In genomic region chr6:133033263-133033662, GRCh38 we compare ENCODE assay signal across 28 cellular contexts.
DNase-seq lines count a peak whose midpoint lies in the region; ATAC-seq, FAIRE-seq and TF ChIP-seq lines count a peak whose summit lies in the region.
"Had no signal": no experiment of that assay in that cellular context is flagged by ENCODE, and none has a peak within 500 bp of the region (broad histone marks: within the 10 kb centered on the region; RNA-seq: fewer than 3 reads in every experiment).

No MANE protein-coding gene starts in this region.

- no peak for TF ChIP-seq EP300 in HepG2 (IDR thresholded peaks at IDR 0.05; ENCODE audit: low read depth in 2 of 2, low read length in 2 of 2)
- no peak for TF ChIP-seq EP300 in HepG2 (CRISPR knock-in tag; IDR thresholded peaks at IDR 0.05; ENCODE audit: borderline replicate concordance)

- TF ChIP-seq POLR2A in HepG2 (IDR thresholded peaks at IDR 0.05; ENCODE audit: insufficient read depth in 1 of 2, low read depth in 2 of 2, low read length in 2 of 2) (no peak), right lobe of liver (IDR thresholded peaks at IDR 0.05) (no peak)

- H3K27me3 ChIP-seq in HepG2 (ENCODE audit: control insufficient read depth in 1 of 2, insufficient read depth in 2 of 2, low read length in 2 of 2) (no peaks in the 10 kb centered on the region), right lobe of liver (no peaks in the 10 kb centered on the region), astrocyte (ENCODE audit: insufficient read depth, low read length) (no peaks in the 10 kb centered on the region)
- H3K27me3 ChIP-seq: BLaER1 treated with 17β-estradiol and CSF1 and Interleukin-3, amounts not matched to agents 10 nM and 100 nM; SJCRH30 had no signal

- H3K9ac ChIP-seq in HepG2 (ENCODE audit: insufficient read depth, low read depth, low read length) (no peak overlapping the region), astrocyte (ENCODE audit: low read length) (no peak overlapping the region)
- H3K9ac ChIP-seq: BLaER1 treated with 17β-estradiol and CSF1 and Interleukin-3, amounts not matched to agents 10 nM and 100 nM; KMS-11 had no signal

- no peak overlapping the region for H2AFZ ChIP-seq in HepG2 (ENCODE audit: low read length)
- H2AFZ ChIP-seq in astrocyte (ENCODE audit: low read depth, low read length), result no peak overlapping the region
- H2AFZ ChIP-seq: GM23338 had no signal

- ATAC-seq in HepG2 (no peak), right lobe of liver (no peak)
- ATAC-seq in stimulated activated effector memory CD8-positive, alpha-beta T cell treated with anti-CD3 and anti-CD28 coated beads, Interleukin-12 subunit alpha, Interleukin-12 subunit beta, amount 100 ng/mL, for 72 hours, result peak; percentile 11
- ATAC-seq: A549; CD8-positive, alpha-beta T cell; GM23338; PC-3; Right ventricle myocardium inferior; SK-N-SH treated with all-trans-retinoic acid at 6 μM for 48 hours had no signal

- TF ChIP-seq CTCF in HepG2 (CRISPR knock-in tag; IDR thresholded peaks at IDR 0.05), result no peak
- TF ChIP-seq CTCF in right lobe of liver (IDR thresholded peaks at IDR 0.05), result no peak
- no peak for TF ChIP-seq CTCF in astrocyte (IDR thresholded peaks at IDR 0.05; ENCODE audit: insufficient read depth, low read depth, low read length)
- no peak for TF ChIP-seq CTCF in type B pancreatic cell (conservative IDR thresholded peaks at IDR 0.05)

- CTCF ChIA-PET in HepG2 (lab: Yijun Ruan, JAX; ENCODE audit: low intra/inter-chr PET ratio, low total read pairs), result no interaction called here

- no peak overlapping the region for H3K27ac Mint-ChIP-seq in astrocyte (ENCODE audit: unreplicated experiment)
- no peak overlapping the region for H3K27ac Mint-ChIP-seq in stimulated activated effector memory CD8-positive, alpha-beta T cell treated with anti-CD3 and anti-CD28 coated beads, Interleukin-12 subunit alpha, Interleukin-12 subunit beta, amount 100 ng/mL, for 72 hours
- H3K27ac Mint-ChIP-seq in type B pancreatic cell, result no peak overlapping the region
- H3K27ac Mint-ChIP-seq: CD8-positive, alpha-beta T cell; GM23338; H9; IgD-negative memory B cell had no signal

- 98% methylated on average over 4 of the region's 4 CpGs for WGBS in HepG2 (ENCODE audit: low lambda C conversion rate)
- WGBS in right lobe of liver (ENCODE audit: insufficient coverage, low coverage, low lambda C conversion rate, missing lambda C conversion rate), result 72% methylated on average over 4 of the region's 4 CpGs

- intact Hi-C loops in HepG2 (cut with micrococcal nuclease; ENCODE audit: unreplicated experiment) (no loop called here), right lobe of liver (cut with DNase I) (no loop called here)

- BruUV-seq in HepG2 (replicated peaks; lab: Mats Ljungman, UMichigan), result no TSS peak

- H3K27ac ChIP-seq in HepG2 (ENCODE audit: extremely low read length, insufficient read depth, low read length), result peak overlapping the region; percentile 77
- no peak overlapping the region for H3K27ac ChIP-seq in right lobe of liver
- H3K27ac ChIP-seq in astrocyte (ENCODE audit: low read depth, low read length), result no peak overlapping the region
- H3K27ac ChIP-seq: BLaER1 treated with 17β-estradiol and CSF1 and Interleukin-3, amounts not matched to agents 10 nM and 100 nM; KMS-11; SJCRH30 had no signal

- FAIRE-seq in HepG2 (lab: Jason Lieb, UNC) (no peak), astrocyte (lab: Jason Lieb, UNC) (no peak)
- FAIRE-seq: A549, G401.6 had no signal

- peaks cover 3% of the 10 kb centered on the region for H3K4me1 Mint-ChIP-seq in astrocyte (ENCODE audit: low read depth, unreplicated experiment)
- H3K4me1 Mint-ChIP-seq in stimulated activated effector memory CD8-positive, alpha-beta T cell treated with anti-CD3 and anti-CD28 coated beads, Interleukin-12 subunit alpha, Interleukin-12 subunit beta, amount 100 ng/mL, for 72 hours, result no peaks in the 10 kb centered on the region
- H3K4me1 Mint-ChIP-seq in type B pancreatic cell (ENCODE audit: unreplicated experiment), result peaks cover 8% of the 10 kb centered on the region
- H3K4me1 Mint-ChIP-seq: GM23338, H9, IgD-negative memory B cell had no signal

- POLR2A ChIA-PET in HepG2 (lab: Yijun Ruan, JAX), result interaction anchor here (0.8 to 1.4 kb wide), 2 partner anchors 12 to 69 kb away, joined by 3 read pairs; no protein-coding TSS in a partner anchor

- in situ Hi-C loops in HepG2 (cut with HindIII; ENCODE audit: extremely low pct_ligation_motif_present, low pct_unique_long_range_greater_than_20kb), result no loop called here

- H3K4me1 ChIP-seq in HepG2 (ENCODE audit: insufficient read depth, low read length), result peaks cover 37% of the 10 kb centered on the region
- H3K4me1 ChIP-seq in right lobe of liver, result no peaks in the 10 kb centered on the region
- H3K4me1 ChIP-seq in astrocyte (ENCODE audit: insufficient read depth, low read length), result no peaks in the 10 kb centered on the region
- H3K4me1 ChIP-seq: BLaER1 treated with 17β-estradiol and CSF1 and Interleukin-3, amounts not matched to agents 10 nM and 100 nM; Caco-2; SJCRH30 had no signal

- no peaks in the 10 kb centered on the region for H3K9me3 Mint-ChIP-seq in astrocyte (ENCODE audit: unreplicated experiment)
- peaks cover 3% of the 10 kb centered on the region for H3K9me3 Mint-ChIP-seq in stimulated activated effector memory CD8-positive, alpha-beta T cell treated with anti-CD3 and anti-CD28 coated beads, Interleukin-12 subunit alpha, Interleukin-12 subunit beta, amount 100 ng/mL, for 72 hours
- no peaks in the 10 kb centered on the region for H3K9me3 Mint-ChIP-seq in type B pancreatic cell
- H3K9me3 Mint-ChIP-seq: GM23338, H9, IgD-negative memory B cell had no signal

- H3K36me3 Mint-ChIP-seq in astrocyte (ENCODE audit: low read depth, unreplicated experiment) (no peaks in the 10 kb centered on the region), type B pancreatic cell (no peaks in the 10 kb centered on the region)
- no peaks in the 10 kb centered on the region for H3K36me3 Mint-ChIP-seq in stimulated activated effector memory CD8-positive, alpha-beta T cell treated with anti-CD3 and anti-CD28 coated beads, Interleukin-12 subunit alpha, Interleukin-12 subunit beta, amount 100 ng/mL, for 72 hours
- H3K36me3 Mint-ChIP-seq: CD8-positive, alpha-beta T cell; IgD-negative memory B cell had no signal

- DNase-seq in HepG2 (ENCODE audit: low spot score) (no peak), right lobe of liver (no peak), astrocyte (ENCODE audit: low read depth) (peak; percentile 38), iris pigment epithelial cell (ENCODE audit: low read depth) (peak; percentile 23), inferior parietal cortex (ENCODE audit: extremely low spot score) (no peak), type B pancreatic cell (ENCODE audit: extremely low spot score, unreplicated experiment) (no peak)
- no peak for DNase-seq in stimulated activated effector memory CD8-positive, alpha-beta T cell treated with anti-CD3 and anti-CD28 coated beads, Interleukin-12 subunit alpha, Interleukin-12 subunit beta, amount 100 ng/mL, for 72 hours (ENCODE audit: low spot score in 2 of 2)
- DNase-seq in stimulated activated CD4-positive, alpha-beta T cell treated with anti-CD3 and anti-CD28 coated beads, Interleukin-12 subunit alpha, Interleukin-12 subunit beta, amount 100 ng/mL, for 4 hours, result no peak
- DNase-seq: AML-193; Caco-2; CD8-positive, alpha-beta T cell; H9; NCI-H1092 treated with DMSO at 0.1 percent for 48 hours; NCI-H1436; NCI-H1930; NCI-H2107; NCI-H524 treated with DMSO at 0.1 percent for 48 hours; NCI-H774; PC-3; SJCRH30 had no signal

- H3K9me3 ChIP-seq in HepG2 (ENCODE audit: low read length), result no peaks in the 10 kb centered on the region
- H3K9me3 ChIP-seq in right lobe of liver, result no peaks in the 10 kb centered on the region
- no peaks in the 10 kb centered on the region for H3K9me3 ChIP-seq in astrocyte (ENCODE audit: insufficient read depth, low read depth, low read length)
- H3K9me3 ChIP-seq: A549; BLaER1 treated with 17β-estradiol and CSF1 and Interleukin-3, amounts not matched to agents 10 nM and 100 nM; Caco-2; SJCRH30 had no signal

- H3K36me3 ChIP-seq in HepG2 (replicated peaks in 1 of 2; ENCODE audit: control insufficient read depth in 1 of 2, insufficient read depth in 2 of 2, low read length in 2 of 2) (no peaks in the 10 kb centered on the region), right lobe of liver (no peaks in the 10 kb centered on the region), astrocyte (ENCODE audit: insufficient read depth, low read length) (no peaks in the 10 kb centered on the region)
- H3K36me3 ChIP-seq: BLaER1 treated with 17β-estradiol and CSF1 and Interleukin-3, amounts not matched to agents 10 nM and 100 nM; SJCRH30 had no signal

- no peak for TF ChIP-seq RAD21 in HepG2 (CRISPR knock-in tag; IDR thresholded peaks at IDR 0.05)

- H4K20me1 ChIP-seq in HepG2 (ENCODE audit: insufficient read depth, low read length), result no peaks in the 10 kb centered on the region
- no peaks in the 10 kb centered on the region for H4K20me1 ChIP-seq in astrocyte (ENCODE audit: insufficient read depth, low read length)
- H4K20me1 ChIP-seq: BLaER1 treated with 17β-estradiol and CSF1 and Interleukin-3, amounts not matched to agents 10 nM and 100 nM had no signal

- H3K4me3 ChIP-seq in HepG2 (replicated peaks in 1 of 3; ENCODE audit: insufficient read depth in 1 of 3, low read depth in 2 of 3, low read length in 3 of 3), result no peak overlapping the region
- no peak overlapping the region for H3K4me3 ChIP-seq in right lobe of liver
- H3K4me3 ChIP-seq in astrocyte (ENCODE audit: insufficient read depth, low read depth, low read length), result no peak overlapping the region
- H3K4me3 ChIP-seq: A549; BLaER1 treated with 17β-estradiol and CSF1 and Interleukin-3, amounts not matched to agents 10 nM and 100 nM; GM23338; SJCRH30 had no signal

- H3K27me3 Mint-ChIP-seq in astrocyte (ENCODE audit: low read depth, unreplicated experiment) (no peaks in the 10 kb centered on the region), type B pancreatic cell (no peaks in the 10 kb centered on the region)

- H3K79me2 ChIP-seq in HepG2 (ENCODE audit: insufficient read depth, low read length) (no peaks in the 10 kb centered on the region), astrocyte (ENCODE audit: insufficient read depth, low read length) (no peaks in the 10 kb centered on the region)

- H3K4me2 ChIP-seq in HepG2 (ENCODE audit: low read depth, low read length) (no peak overlapping the region), astrocyte (ENCODE audit: low read length) (no peak overlapping the region)
- H3K4me2 ChIP-seq: A549; BLaER1 treated with 17β-estradiol and CSF1 and Interleukin-3, amounts not matched to agents 10 nM and 100 nM; GM23338; KMS-11 had no signal

- H3K4me3 Mint-ChIP-seq in astrocyte (ENCODE audit: unreplicated experiment) (no peak overlapping the region), type B pancreatic cell (no peak overlapping the region)
- H3K4me3 Mint-ChIP-seq in stimulated activated effector memory CD8-positive, alpha-beta T cell treated with anti-CD3 and anti-CD28 coated beads, Interleukin-12 subunit alpha, Interleukin-12 subunit beta, amount 100 ng/mL, for 72 hours, result no peak overlapping the region
- H3K4me3 Mint-ChIP-seq: CD8-positive, alpha-beta T cell; GM23338; H9; IgD-negative memory B cell had no signal

TF ChIP-seq in HepG2, 621 proteins besides CTCF, POLR2A, EP300 and RAD21:
- TF ChIP-seq ZNF230 (CRISPR knock-in tag; IDR thresholded peaks at IDR 0.05), result no peak

Comparison
In these comparisons a context has a peak if more than half of its experiments do, and no peak if none do; other contexts are left out.
1. DNase-seq: peak in astrocyte (single experiment) and iris pigment epithelial cell (single experiment); none in HepG2 (single experiment), right lobe of liver (0 of 3), stimulated activated effector memory CD8-positive, alpha-beta T cell treated with anti-CD3 and anti-CD28 coated beads, Interleukin-12 subunit alpha, Interleukin-12 subunit beta, amount 100 ng/mL, for 72 hours (0 of 2), inferior parietal cortex (single experiment), stimulated activated CD4-positive, alpha-beta T cell treated with anti-CD3 and anti-CD28 coated beads, Interleukin-12 subunit alpha, Interleukin-12 subunit beta, amount 100 ng/mL, for 4 hours (single experiment) and type B pancreatic cell (single experiment).